Comparison of ENCODE assay signal across 33 cellular contexts in genomic region chr3:150662410-150663200, GRCh38. TPM values are rescaled to one million over a fixed set of nuclear protein-coding genes. Genes with fewer than 3 reads are reported as not detected.
"Had no signal": no experiment of that assay in that cellular context is flagged by ENCODE, and none has a peak within 500 bp of the region (broad histone marks: within the 10 kb centered on the region; RNA-seq: fewer than 3 reads in every experiment).

No MANE protein-coding gene starts in this region.

- H3K27me3 ChIP-seq: ascending aorta, cardiac muscle cell, colonic mucosa, hepatocyte, testis had no signal

- H3K9ac ChIP-seq: parathyroid adenoma had no signal

- DNase-seq: activated B cell treated with CpG ODN at 0.5 μM for 24 hours; activated CD4-positive, alpha-beta T cell treated with anti-CD3 and anti-CD28 coated beads, Interleukin-2, amount 50 U/mL, for 1 hour; activated CD8-positive, alpha-beta T cell treated with anti-CD3 and anti-CD28 coated beads for 36 hours; activated naive CD4-positive, alpha-beta T cell treated with Interleukin-2 at 50 U/mL for 16 hours; activated naive CD8-positive, alpha-beta T cell treated with anti-CD3 and anti-CD28 coated beads, Interleukin-2, amount 10 ng/mL, durations not matched to agents 7 days and 5 days; activated T-cell treated with anti-CD3 and anti-CD28 coated beads, Interleukin-2, amount 50 U/mL, for 72 hours; cerebellar nuclear complex; colonic mucosa; dorsolateral prefrontal cortex; effector memory CD4-positive, alpha-beta T cell; left cardiac atrium; left ventricle myocardium superior; mammary epithelial cell; naive B cell; nephron progenitor cell; nucleus accumbens; psoas muscle; stimulated activated CD4-positive, alpha-beta T cell treated with anti-CD3 and anti-CD28 coated beads, Interleukin-1b, Interleukin-23, amount 100 ng/mL, for 48 hours; stimulated activated naive CD4-positive, alpha-beta T cell; T-cell; testis; transverse colon had no signal

- H3K4me3 ChIP-seq: ascending aorta, cardiac muscle cell, colonic mucosa, dorsolateral prefrontal cortex, hepatocyte, psoas muscle, smooth muscle cell, testis, transverse colon had no signal

- H2AFZ ChIP-seq: hepatocyte, parathyroid adenoma had no signal

- H3K9me3 ChIP-seq: ascending aorta, colonic mucosa, psoas muscle, testis, transverse colon had no signal

- H3K27ac ChIP-seq: ascending aorta, cardiac muscle cell, colonic mucosa, dorsolateral prefrontal cortex, hepatocyte, parathyroid adenoma, psoas muscle, testis, transverse colon had no signal

- H3K4me1 Mint-ChIP-seq: activated B cell treated with CpG ODN at 0.5 μM for 24 hours, brain had no signal

- H3K4me3 Mint-ChIP-seq: activated B cell treated with CpG ODN at 0.5 μM for 24 hours; activated CD8-positive, alpha-beta T cell treated with anti-CD3 and anti-CD28 coated beads for 36 hours; activated naive CD8-positive, alpha-beta T cell treated with anti-CD3 and anti-CD28 coated beads, Interleukin-2, amount 10 ng/mL, durations not matched to agents 7 days and 5 days; activated T-cell treated with anti-CD3 and anti-CD28 coated beads, Interleukin-2, amount 50 U/mL, for 72 hours; brain; naive B cell; nephron progenitor cell; T-cell; T-helper 2 cell treated with Interferon-gamma antibody and Interleukin-4, amounts not matched to agents 5 μg/mL and 100 μg/mL, for 36 hours had no signal

- H3K36me3 ChIP-seq: ascending aorta, cardiac muscle cell, colonic mucosa, transverse colon had no signal

- H3K27me3 Mint-ChIP-seq: activated B cell treated with CpG ODN at 0.5 μM for 24 hours had no signal

- H3K79me2 ChIP-seq: hepatocyte, parathyroid adenoma had no signal

- H3K4me2 ChIP-seq: hepatocyte, smooth muscle cell had no signal

- H3K27ac Mint-ChIP-seq: activated B cell treated with CpG ODN at 0.5 μM for 24 hours; activated CD8-positive, alpha-beta T cell treated with anti-CD3 and anti-CD28 coated beads for 36 hours; activated naive CD8-positive, alpha-beta T cell treated with anti-CD3 and anti-CD28 coated beads, Interleukin-2, amount 10 ng/mL, durations not matched to agents 7 days and 5 days; brain; nephron progenitor cell; T-cell; T-helper 2 cell treated with Interferon-gamma antibody and Interleukin-4, amounts not matched to agents 5 μg/mL and 100 μg/mL, for 36 hours had no signal

- FAIRE-seq: frontal cortex, keratinocyte had no signal

- H3K4me1 ChIP-seq: ascending aorta, colonic mucosa, parathyroid adenoma, psoas muscle, testis, transverse colon had no signal

- H3K36me3 Mint-ChIP-seq: brain, T-cell had no signal

- ATAC-seq: activated CD8-positive, alpha-beta T cell treated with anti-CD3 and anti-CD28 coated beads for 36 hours; activated T-cell treated with anti-CD3 and anti-CD28 coated beads, Interleukin-2, amount 50 U/mL, for 72 hours; left cardiac atrium; left ventricle myocardium superior; psoas muscle; T-cell had no signal

- H3K9me3 Mint-ChIP-seq: activated B cell treated with CpG ODN at 0.5 μM for 24 hours; activated CD8-positive, alpha-beta T cell treated with anti-CD3 and anti-CD28 coated beads for 36 hours; activated naive CD8-positive, alpha-beta T cell treated with anti-CD3 and anti-CD28 coated beads, Interleukin-2, amount 10 ng/mL, durations not matched to agents 7 days and 5 days; activated T-cell treated with anti-CD3 and anti-CD28 coated beads, Interleukin-2, amount 50 U/mL, for 72 hours; brain; naive B cell; nephron progenitor cell; T-cell; T-helper 2 cell treated with Interferon-gamma antibody and Interleukin-4, amounts not matched to agents 5 μg/mL and 100 μg/mL, for 36 hours had no signal

RNA-seq across cellular contexts. Expression of gene ERICH6, which starts 41.1 kb away (rescaled TPM):
- total RNA-seq: activated B cell treated with CpG ODN at 0.5 μM for 24 hours; activated CD8-positive, alpha-beta T cell treated with anti-CD3 and anti-CD28 coated beads for 36 hours; ascending aorta; cardiac muscle cell; colonic mucosa; epithelial cell of proximal tubule; hepatocyte; left ventricle myocardium superior; mammary epithelial cell; psoas muscle; smooth muscle cell; transverse colon had no signal
- polyA plus RNA-seq: hepatocyte, psoas muscle, urinary bladder had no signal
